In the genomic region with DNA sequence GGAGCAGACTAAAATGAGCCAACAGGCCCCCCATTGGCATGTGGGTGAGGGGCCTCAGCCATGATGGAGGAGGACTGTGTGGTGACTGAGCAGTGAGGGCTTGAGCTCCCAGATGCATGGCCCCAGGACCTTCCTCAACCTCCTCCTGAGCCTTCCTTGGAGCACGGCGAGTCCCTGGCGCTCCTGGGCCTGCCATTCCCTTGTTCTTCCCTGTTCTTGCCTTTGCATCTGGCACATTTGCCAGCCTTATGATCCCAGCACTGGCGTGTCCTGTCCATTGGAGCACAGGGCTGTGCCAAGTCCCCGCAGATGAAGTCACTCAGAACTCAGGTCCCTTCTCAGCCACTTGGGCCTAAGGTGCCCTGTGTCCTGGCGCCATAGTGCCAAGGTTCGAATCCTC, we compare ENCODE assay signal across 23 cellular contexts. TPM values are rescaled to one million over a fixed set of nuclear protein-coding genes. Genes with fewer than 3 reads are reported as not detected.
DNase-seq lines count a peak whose midpoint lies in the region; ATAC-seq and TF ChIP-seq lines count a peak whose summit lies in the region.
"Had no signal": no experiment of that assay in that cellular context is flagged by ENCODE, and none has a peak within 500 bp of the region (broad histone marks: within the 10 kb centered on the region; RNA-seq: fewer than 3 reads in every experiment).

No MANE protein-coding gene starts in this region.

- H3K27ac ChIP-seq in RWPE2 (ENCODE audit: poor library complexity, severe bottlenecking) (no peak overlapping the region), caudate nucleus (ENCODE audit: low read depth, low read length) (peak overlapping the region; percentile 60), trophoblast cell (ENCODE audit: low read depth, low read length) (no peak overlapping the region), testis (no peak overlapping the region)
- H3K27ac ChIP-seq: BLaER1, KMS-11, SK-N-MC had no signal

- no peak for TF ChIP-seq POLR2A in testis (IDR thresholded peaks at IDR 0.05)

- no CpG with 5 or more reads among the region's 7 CpGs for WGBS in trophoblast cell (ENCODE audit: extremely low coverage, insufficient coverage, insufficient read length)
- 92 to 98% methylated on average over 4 to 7 of the region's 7 CpGs for WGBS in testis, 2 donors

- H4K8ac ChIP-seq in trophoblast cell (ENCODE audit: low read depth, low read length): no peak overlapping the region

- H3K36me3 ChIP-seq in RWPE2 (ENCODE audit: low read depth) (no peaks in the 10 kb centered on the region), trophoblast cell (ENCODE audit: control insufficient read depth in 1 of 2, insufficient read depth in 2 of 2, low read length in 2 of 2) (no peaks in the 10 kb centered on the region), testis (ENCODE audit: low read depth, missing control alignments) (no peaks in the 10 kb centered on the region)
- H3K36me3 ChIP-seq: BLaER1 had no signal

- H4K12ac ChIP-seq in trophoblast cell (ENCODE audit: low read depth, low read length): no peak overlapping the region

- H3K4me1 ChIP-seq in RWPE2 (ENCODE audit: insufficient read depth, poor library complexity, severe bottlenecking): no peaks in the 10 kb centered on the region
- peaks cover 6 to 7% of the 10 kb centered on the region in 2 experiments for H3K4me1 ChIP-seq in trophoblast cell (ENCODE audit: control insufficient read depth in 1 of 2, insufficient read depth in 2 of 2, low read length in 2 of 2)
- H3K4me1 ChIP-seq in testis: no peaks in the 10 kb centered on the region
- H3K4me1 ChIP-seq: BLaER1 had no signal

- DNase-seq in RWPE2 (ENCODE audit: low spot score): peak; percentile 60
- peak in 1 of 61 donors; percentile 54 for DNase-seq in caudate nucleus (lab: John Stamatoyannopoulos, UW)
- peak; percentile 5 for DNase-seq in medulla oblongata (ENCODE audit: extremely low spot score)
- DNase-seq in trophoblast cell: no peak
- DNase-seq in DMS79 (lab: John Stamatoyannopoulos, UW): no peak
- DNase-seq in testis: no peak
- DNase-seq in SHP77 treated with DMSO at 0.1 percent for 48 hours (lab: John Stamatoyannopoulos, UW): no peak
- DNase-seq: CD4-positive, alpha-beta T cell; COR-L47; HCEC 1CT; NCI-H1105 treated with DMSO at 0.1 percent for 48 hours; NCI-H2081 treated with DMSO at 0.1 percent for 48 hours; NCI-H446; NCI-H526; OCI-M1 had no signal

- no peak for ATAC-seq in RWPE2 (ENCODE audit: low read depth)
- ATAC-seq in GM19463 (IDR thresholded peaks at IDR 0.05; ENCODE audit: unreplicated experiment): no peak
- ATAC-seq: GM12878, GM23338, Right ventricle myocardium inferior had no signal

- no peak overlapping the region for H3K4me3 ChIP-seq in RWPE2 (ENCODE audit: severe bottlenecking)
- peak overlapping the region; percentile 10 for H3K4me3 ChIP-seq in trophoblast cell (ENCODE audit: low read depth, low read length)
- H3K4me3 ChIP-seq in testis: no peak overlapping the region
- H3K4me3 ChIP-seq: BLaER1, GM12878, GM23338, SK-N-MC had no signal

- H2AK5ac ChIP-seq in trophoblast cell (ENCODE audit: low read length): no peak overlapping the region

- no peaks in the 10 kb centered on the region for H3K79me2 ChIP-seq in trophoblast cell (ENCODE audit: control insufficient read depth, insufficient read depth, low read length, poor library complexity)

- H3K4me2 ChIP-seq in trophoblast cell (ENCODE audit: low read length): no peak overlapping the region
- H3K4me2 ChIP-seq: BLaER1, GM23338, KMS-11 had no signal

- no peak overlapping the region for H2BK120ac ChIP-seq in trophoblast cell (ENCODE audit: insufficient read depth, low read length, poor library complexity)

- H2BK5ac ChIP-seq in trophoblast cell (ENCODE audit: low read depth, low read length, poor library complexity): no peak overlapping the region

- H3K23ac ChIP-seq in trophoblast cell (ENCODE audit: low read length): no peak overlapping the region

- intact Hi-C loops in testis (cut with DNase I; ENCODE audit: low total_unique reads): no loop called here

- H3K4ac ChIP-seq in trophoblast cell (ENCODE audit: low read depth, low read length): no peak overlapping the region

- no peaks in the 10 kb centered on the region for H3K79me1 ChIP-seq in trophoblast cell (ENCODE audit: low read length)

- H3K18ac ChIP-seq in trophoblast cell (ENCODE audit: low read length): no peak overlapping the region

- H3K27me3 ChIP-seq in RWPE2 (ENCODE audit: insufficient read depth, poor library complexity, severe bottlenecking) (no peaks in the 10 kb centered on the region), trophoblast cell (ENCODE audit: insufficient read depth, low read length) (no peaks in the 10 kb centered on the region), testis (no peaks in the 10 kb centered on the region)
- H3K27me3 ChIP-seq: BLaER1 had no signal

- H4K91ac ChIP-seq in trophoblast cell (ENCODE audit: low read depth, low read length): no peak overlapping the region

- no peak overlapping the region for H2AFZ ChIP-seq in trophoblast cell (ENCODE audit: insufficient read depth, low read length, poor library complexity)
- H2AFZ ChIP-seq: GM23338 had no signal

- no peak overlapping the region for H3K9ac ChIP-seq in trophoblast cell (ENCODE audit: low read length)
- H3K9ac ChIP-seq: BLaER1, KMS-11 had no signal

- no peak overlapping the region for H2BK12ac ChIP-seq in trophoblast cell (ENCODE audit: low read length)

- H3K14ac ChIP-seq in trophoblast cell (ENCODE audit: low read length): no peak overlapping the region

- H3K9me3 ChIP-seq in RWPE2 (ENCODE audit: severe bottlenecking) (no peaks in the 10 kb centered on the region), trophoblast cell (ENCODE audit: insufficient read depth, low read depth, low read length) (peaks cover 3% of the 10 kb centered on the region), testis (no peaks in the 10 kb centered on the region)
- H3K9me3 ChIP-seq: BLaER1 had no signal

- no peak for TF ChIP-seq CTCF in RWPE2 (IDR thresholded peaks at IDR 0.05; ENCODE audit: poor library complexity, severe bottlenecking)
- no peak for TF ChIP-seq CTCF in testis (IDR thresholded peaks at IDR 0.05)

RNA-seq across cellular contexts. Expression of a gene that starts 40.3 kb away (rescaled TPM):
- polyA plus RNA-seq in trophoblast cell (2013): 0.18 and 0.23 TPM in 2 replicates
- total RNA-seq in testis: 100 to 1,000 TPM; 228 to 324 TPM
- 107 TPM for polyA plus RNA-seq in testis (ENCODE audit: insufficient read depth, low read depth, low replicate concordance)
- total RNA-seq: CD4-positive, alpha-beta T cell; GM23338; HT1080 had no signal
- polyA plus RNA-seq: GM23338 had no signal

RNA-seq across cellular contexts. Expression of a gene that starts 58.9 kb away (rescaled TPM):
- 2.7 and 4.0 TPM in 2 replicates for polyA plus RNA-seq in trophoblast cell (2013)
- 100 to 1,000 TPM in 1 of 2 donors, 10 to 100 TPM in 1; 59.4 to 109 TPM for total RNA-seq in testis
- polyA plus RNA-seq in testis (ENCODE audit: insufficient read depth, low read depth, low replicate concordance): 45.6 TPM
- total RNA-seq: CD4-positive, alpha-beta T cell; HT1080 had no signal
- polyA plus RNA-seq: GM12878 had no signal

Comparison
In these comparisons a context has a peak if more than half of its experiments do, and no peak if none do; other contexts are left out.
1. DNase-seq: peak in RWPE2 (single experiment) and medulla oblongata (single experiment); none in trophoblast cell (0 of 2), DMS79 (single experiment), testis (single experiment) and SHP77 treated with DMSO at 0.1 percent for 48 hours (single experiment).